17 cellular contexts compared by ENCODE assay signal in the genomic region with DNA sequence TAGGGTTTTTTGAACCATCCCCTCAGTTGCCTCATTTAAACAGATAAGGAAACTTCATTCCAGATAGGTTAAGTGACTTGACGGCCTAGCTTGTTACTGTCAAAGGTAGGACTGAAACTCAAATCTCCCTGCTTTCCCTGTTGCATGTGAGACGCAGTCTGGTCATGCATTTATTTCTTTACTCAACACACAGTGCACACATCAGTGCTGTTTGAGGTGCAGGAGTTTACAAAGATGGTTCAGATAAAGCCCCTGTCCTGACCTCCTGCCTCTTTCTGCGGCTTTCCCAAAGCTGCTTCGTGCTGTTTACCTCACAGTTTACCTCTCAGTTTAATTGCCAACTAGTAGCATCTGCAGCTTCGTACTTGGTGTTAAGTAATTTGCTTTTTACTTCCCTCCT. TPM values are rescaled to one million over a fixed set of nuclear protein-coding genes. Genes with fewer than 3 reads are reported as not detected.
DNase-seq lines count a peak whose midpoint lies in the region; ATAC-seq and TF ChIP-seq lines count a peak whose summit lies in the region.
"Had no signal": no experiment of that assay in that cellular context is flagged by ENCODE, and none has a peak within 500 bp of the region (broad histone marks: within the 10 kb centered on the region; RNA-seq: fewer than 3 reads in every experiment).

No MANE protein-coding gene starts in this region.

- no peaks in the 10 kb centered on the region for H3K27me3 Mint-ChIP-seq in activated naive CD4-positive, alpha-beta T cell treated with anti-CD3 and anti-CD28 coated beads, Interleukin-2, amount 50 U/mL, for 24 hours
- H3K27me3 Mint-ChIP-seq in activated naive CD4-positive, alpha-beta T cell treated with anti-CD3 and anti-CD28 coated beads, Interleukin-2, amount 10 ng/mL, durations not matched to agents 7 days and 5 days = no peaks in the 10 kb centered on the region
- H3K27me3 Mint-ChIP-seq: CD4-positive, alpha-beta memory T cell had no signal

- H3K4me1 ChIP-seq in mesodermal cell (ENCODE audit: control insufficient read depth, insufficient read depth, low read length, poor library complexity, severe bottlenecking) (peaks cover 13% of the 10 kb centered on the region), tibial artery (peaks cover 0 to 54% (median 23%) of the 10 kb centered on the region in 4 donors)
- H3K4me1 ChIP-seq: BLaER1 had no signal

- no peak for ATAC-seq in HG03378 (IDR thresholded peaks at IDR 0.05; ENCODE audit: unreplicated experiment)
- ATAC-seq: A549 had no signal

- no peak for DNase-seq in activated naive CD4-positive, alpha-beta T cell treated with anti-CD3 and anti-CD28 coated beads, Interleukin-2, amount 10 ng/mL, durations not matched to agents 7 days and 5 days
- DNase-seq in WERI-Rb-1 (no peak), tibial artery (no peak), AG20443 (ENCODE audit: low spot score) (no peak), activated gamma-delta T cell treated with Interleukin-2 at 50 U/mL for 16 hours (no peak)
- DNase-seq: CD4-positive, alpha-beta memory T cell; DMS153; DMS79; GDM1; HCEC 1CT had no signal

- H3K36me3 Mint-ChIP-seq in activated naive CD4-positive, alpha-beta T cell treated with anti-CD3 and anti-CD28 coated beads, Interleukin-2, amount 50 U/mL, for 24 hours = no peaks in the 10 kb centered on the region
- no peaks in the 10 kb centered on the region for H3K36me3 Mint-ChIP-seq in activated naive CD4-positive, alpha-beta T cell treated with anti-CD3 and anti-CD28 coated beads, Interleukin-2, amount 10 ng/mL, durations not matched to agents 7 days and 5 days
- H3K36me3 Mint-ChIP-seq: CD14-positive monocyte; CD4-positive, alpha-beta memory T cell had no signal

- intact Hi-C loops in tibial artery (cut with DNase I; ENCODE audit: low total_unique reads) = no loop called here

- no peaks in the 10 kb centered on the region for H3K4me1 Mint-ChIP-seq in activated naive CD4-positive, alpha-beta T cell treated with anti-CD3 and anti-CD28 coated beads, Interleukin-2, amount 50 U/mL, for 24 hours
- peaks cover 2% of the 10 kb centered on the region for H3K4me1 Mint-ChIP-seq in activated naive CD4-positive, alpha-beta T cell treated with anti-CD3 and anti-CD28 coated beads, Interleukin-2, amount 10 ng/mL, durations not matched to agents 7 days and 5 days
- H3K4me1 Mint-ChIP-seq: CD14-positive monocyte; CD4-positive, alpha-beta memory T cell had no signal

- H3K9me3 Mint-ChIP-seq in activated naive CD4-positive, alpha-beta T cell treated with anti-CD3 and anti-CD28 coated beads, Interleukin-2, amount 50 U/mL, for 24 hours = no peaks in the 10 kb centered on the region
- no peaks in the 10 kb centered on the region for H3K9me3 Mint-ChIP-seq in activated naive CD4-positive, alpha-beta T cell treated with anti-CD3 and anti-CD28 coated beads, Interleukin-2, amount 10 ng/mL, durations not matched to agents 7 days and 5 days
- H3K9me3 Mint-ChIP-seq: CD14-positive monocyte; CD4-positive, alpha-beta memory T cell had no signal

- H3K36me3 ChIP-seq in WERI-Rb-1 = peaks cover 21% of the 10 kb centered on the region
- H3K36me3 ChIP-seq in mesodermal cell (ENCODE audit: control insufficient read depth, insufficient read depth, low read length) = no peaks in the 10 kb centered on the region
- no peaks in the 10 kb centered on the region for H3K36me3 ChIP-seq in tibial artery
- H3K36me3 ChIP-seq: BLaER1 had no signal

- CTCF ChIA-PET in activated naive CD4-positive, alpha-beta T cell treated with anti-CD3 and anti-CD28 coated beads, Interleukin-2, amount 10 ng/mL, durations not matched to agents 7 days and 5 days (lab: Charles Lee) = no interaction called here

- TF ChIP-seq CTCF in WERI-Rb-1 (IDR thresholded peaks at IDR 0.05; ENCODE audit: low read depth, low read length) (no peak), tibial artery (IDR thresholded peaks at IDR 0.05) (no peak)

- H3K27ac ChIP-seq in WERI-Rb-1 (peak overlapping the region; percentile 84), mesodermal cell (ENCODE audit: low read depth, low read length, severe bottlenecking) (peak overlapping the region; percentile 13), tibial artery (peak overlapping the region; percentile 32 to 58)
- H3K27ac ChIP-seq: 22Rv1, A549, BLaER1 had no signal

- H3K27ac Mint-ChIP-seq in activated naive CD4-positive, alpha-beta T cell treated with anti-CD3 and anti-CD28 coated beads, Interleukin-2, amount 50 U/mL, for 24 hours = peak overlapping the region; percentile 17
- no peak overlapping the region for H3K27ac Mint-ChIP-seq in activated naive CD4-positive, alpha-beta T cell treated with anti-CD3 and anti-CD28 coated beads, Interleukin-2, amount 10 ng/mL, durations not matched to agents 7 days and 5 days
- H3K27ac Mint-ChIP-seq: CD14-positive monocyte; CD4-positive, alpha-beta memory T cell had no signal

- no peak overlapping the region for H3K4me3 ChIP-seq in WERI-Rb-1 (ENCODE audit: low read depth, low read length)
- H3K4me3 ChIP-seq in mesodermal cell (ENCODE audit: extremely low read depth, insufficient read depth, low read length, poor library complexity, severe bottlenecking) = no peak overlapping the region
- no peak overlapping the region for H3K4me3 ChIP-seq in tibial artery
- H3K4me3 ChIP-seq: A549, BLaER1 had no signal

- H3K9me3 ChIP-seq in WERI-Rb-1 (ENCODE audit: severe bottlenecking) = no peaks in the 10 kb centered on the region
- no peaks in the 10 kb centered on the region for H3K9me3 ChIP-seq in mesodermal cell (ENCODE audit: control insufficient read depth, low read length)
- no peaks in the 10 kb centered on the region for H3K9me3 ChIP-seq in tibial artery
- H3K9me3 ChIP-seq: A549, BLaER1 had no signal

- H3K4me3 Mint-ChIP-seq in activated naive CD4-positive, alpha-beta T cell treated with anti-CD3 and anti-CD28 coated beads, Interleukin-2, amount 50 U/mL, for 24 hours = no peak overlapping the region
- no peak overlapping the region for H3K4me3 Mint-ChIP-seq in activated naive CD4-positive, alpha-beta T cell treated with anti-CD3 and anti-CD28 coated beads, Interleukin-2, amount 10 ng/mL, durations not matched to agents 7 days and 5 days
- H3K4me3 Mint-ChIP-seq: CD14-positive monocyte; CD4-positive, alpha-beta memory T cell had no signal

- H3K27me3 ChIP-seq in WERI-Rb-1 (ENCODE audit: insufficient read depth, low read depth, severe bottlenecking) = no peaks in the 10 kb centered on the region
- H3K27me3 ChIP-seq in tibial artery = no peaks in the 10 kb centered on the region
- H3K27me3 ChIP-seq: BLaER1 had no signal

- WGBS in mesodermal cell (ENCODE audit: insufficient coverage in 2 of 2), 2 experiments = 85 to 86% methylated on average over 2 to 4 of the region's 5 CpGs

RNA-seq across cellular contexts. Expression of gene TIAM2, which starts 26.6 kb away (rescaled TPM):
- 11.8 TPM for polyA plus RNA-seq in mesodermal cell (2013, experiment 1 of 2)
- 14.5 TPM for polyA plus RNA-seq in mesodermal cell (2013, experiment 2 of 2)

Comparison
In these comparisons a context has a peak if more than half of its experiments do, and no peak if none do; other contexts are left out.
1. H3K27ac ChIP-seq: peak in every context shown above with its lines; median percentile 84 in WERI-Rb-1; 45 in tibial artery; 13 in mesodermal cell.